In genomic region chr3:73432723-73433032, GRCh38 we compare ENCODE assay signal across 16 cellular contexts.
DNase-seq lines count a peak whose midpoint lies in the region; ATAC-seq and TF ChIP-seq lines count a peak whose summit lies in the region.
"Had no signal": no experiment of that assay in that cellular context is flagged by ENCODE, and none has a peak within 500 bp of the region (broad histone marks: within the 10 kb centered on the region; RNA-seq: fewer than 3 reads in every experiment).

No MANE protein-coding gene starts in this region.

- no peaks in the 10 kb centered on the region for H3K4me1 Mint-ChIP-seq in CD4-positive, alpha-beta T cell (ENCODE audit: low read depth)
- H3K4me1 Mint-ChIP-seq in endothelial cell (ENCODE audit: unreplicated experiment): peaks cover 4% of the 10 kb centered on the region

- no peaks in the 10 kb centered on the region for H3K9me3 ChIP-seq in CD4-positive, alpha-beta T cell (ENCODE audit: control insufficient read depth, low read length)
- H3K9me3 ChIP-seq in PC-9 (ENCODE audit: insufficient read depth, low read depth) (no peaks in the 10 kb centered on the region), sigmoid colon (no peaks in the 10 kb centered on the region)
- H3K9me3 ChIP-seq: heart left ventricle, neutrophil, SK-N-SH had no signal

- peaks cover 18% of the 10 kb centered on the region for H3K27me3 Mint-ChIP-seq in CD4-positive, alpha-beta T cell
- no peaks in the 10 kb centered on the region for H3K27me3 Mint-ChIP-seq in endothelial cell (ENCODE audit: unreplicated experiment)

- no peak for ATAC-seq in CD4-positive, alpha-beta T cell (ENCODE audit: poor library complexity)
- ATAC-seq in HG03039 (IDR thresholded peaks at IDR 0.05; ENCODE audit: unreplicated experiment): no peak

- CTCF ChIA-PET in CD4-positive, alpha-beta T cell (lab: Charles Lee): no interaction called here
- CTCF ChIA-PET in PC-9 (lab: Charles Lee): no interaction called here

- no peaks in the 10 kb centered on the region for H3K27me3 ChIP-seq in CD4-positive, alpha-beta T cell (ENCODE audit: control insufficient read depth, insufficient read depth, low read length)
- H3K27me3 ChIP-seq in PC-9 (ENCODE audit: insufficient read depth, low read depth) (no peaks in the 10 kb centered on the region), sigmoid colon (no peaks in the 10 kb centered on the region)
- H3K27me3 ChIP-seq: heart left ventricle had no signal

- H3K4me3 Mint-ChIP-seq in CD4-positive, alpha-beta T cell: no peak overlapping the region
- no peak overlapping the region for H3K4me3 Mint-ChIP-seq in endothelial cell (ENCODE audit: unreplicated experiment)
- H3K4me3 Mint-ChIP-seq: activated CD4-positive, alpha-beta memory T cell treated with anti-CD3 and anti-CD28 coated beads for 36 hours had no signal

- H3K9me3 Mint-ChIP-seq in CD4-positive, alpha-beta T cell: no peaks in the 10 kb centered on the region
- H3K9me3 Mint-ChIP-seq in endothelial cell (ENCODE audit: unreplicated experiment): no peaks in the 10 kb centered on the region
- H3K9me3 Mint-ChIP-seq: activated CD4-positive, alpha-beta memory T cell treated with anti-CD3 and anti-CD28 coated beads for 36 hours; activated naive CD4-positive, alpha-beta T cell treated with anti-CD3 and anti-CD28 coated beads, Interleukin-2, amount 50 U/mL, for 72 hours; activated T-helper 2 cell treated with anti-CD3 and anti-CD28 coated beads, Interferon-gamma antibody, Interleukin-2, Interleukin-4, amounts not matched to agents 10 μg/mL and 5 μg/mL and 100 μg/mL, durations not matched to agents 14 hours and 24 hours and 36 hours had no signal

- no peaks in the 10 kb centered on the region for H3F3A ChIP-seq in PC-9 (ENCODE audit: insufficient read depth, low read depth)

- no TSS peak for BruUV-seq in PC-9 (replicated peaks; lab: Mats Ljungman, UMichigan)

- no peak for TF ChIP-seq EP300 in sigmoid colon (IDR thresholded peaks at IDR 0.05)

- no peak for DNase-seq in CD4-positive, alpha-beta T cell
- DNase-seq in PC-9 (no peak), endothelial cell (ENCODE audit: low spot score) (no peak), sigmoid colon (no peak), epidermal melanocyte (ENCODE audit: insufficient read length, low spot score) (no peak), SKM-1 treated with dmso at 0.1 percent for 144 hours (lab: John Stamatoyannopoulos, UW; ENCODE audit: unreplicated experiment) (no peak), NCI-H1436 treated with DMSO at 0.1 percent for 48 hours (lab: John Stamatoyannopoulos, UW) (no peak)
- DNase-seq: activated CD4-positive, alpha-beta memory T cell treated with anti-CD3 and anti-CD28 coated beads for 36 hours; heart left ventricle; kidney glomerular epithelial cell; T1000 had no signal

- TF ChIP-seq CTCF in CD4-positive, alpha-beta T cell (IDR thresholded peaks at IDR 0.05): peak; percentile 0
- TF ChIP-seq CTCF in PC-9 (conservative IDR thresholded peaks at IDR 0.05) (peak; percentile 31; the same call in 1 of the 2 replicates), endothelial cell (IDR thresholded peaks at IDR 0.05; ENCODE audit: unreplicated experiment) (peak; percentile 16), sigmoid colon (IDR thresholded peaks at IDR 0.05) (no peak)

- no peaks in the 10 kb centered on the region for H3K4me1 ChIP-seq in PC-9 (replicated peaks; ENCODE audit: insufficient read depth)
- H3K4me1 ChIP-seq in sigmoid colon: peaks cover 0 to 92% (median 68%) of the 10 kb centered on the region in 4 donors

- no peaks in the 10 kb centered on the region for H3K9me2 ChIP-seq in PC-9 (ENCODE audit: insufficient read depth)
- H3K9me2 ChIP-seq: SK-N-SH had no signal

- H4K20me1 ChIP-seq in PC-9 (ENCODE audit: insufficient read depth): no peaks in the 10 kb centered on the region

- H3K36me3 Mint-ChIP-seq in CD4-positive, alpha-beta T cell (ENCODE audit: low read depth): no peaks in the 10 kb centered on the region
- H3K36me3 Mint-ChIP-seq in endothelial cell (ENCODE audit: low read depth, unreplicated experiment): no peaks in the 10 kb centered on the region
- H3K36me3 Mint-ChIP-seq: activated CD4-positive, alpha-beta memory T cell treated with anti-CD3 and anti-CD28 coated beads for 36 hours; activated naive CD4-positive, alpha-beta T cell treated with anti-CD3 and anti-CD28 coated beads, Interleukin-2, amount 50 U/mL, for 72 hours had no signal

- no peaks in the 10 kb centered on the region for H3K79me2 ChIP-seq in PC-9 (ENCODE audit: low read depth)

- no peak for TF ChIP-seq POLR2A in sigmoid colon (IDR thresholded peaks at IDR 0.05)

- POLR2A ChIA-PET in CD4-positive, alpha-beta T cell (lab: Charles Lee): no interaction called here
- POLR2A ChIA-PET in PC-9 (lab: Charles Lee; ENCODE audit: unreplicated experiment): no interaction called here

- H2AFZ ChIP-seq in PC-9: no peak overlapping the region

- H3K4me2 ChIP-seq in PC-9: no peak overlapping the region
- H3K4me2 ChIP-seq: SK-N-SH had no signal

- no peak overlapping the region for H3K27ac Mint-ChIP-seq in CD4-positive, alpha-beta T cell
- no peak overlapping the region for H3K27ac Mint-ChIP-seq in endothelial cell (ENCODE audit: unreplicated experiment)
- H3K27ac Mint-ChIP-seq: activated CD4-positive, alpha-beta memory T cell treated with anti-CD3 and anti-CD28 coated beads for 36 hours; activated naive CD4-positive, alpha-beta T cell treated with anti-CD3 and anti-CD28 coated beads, Interleukin-2, amount 50 U/mL, for 72 hours; activated T-helper 2 cell treated with anti-CD3 and anti-CD28 coated beads, Interferon-gamma antibody, Interleukin-2, Interleukin-4, amounts not matched to agents 10 μg/mL and 5 μg/mL and 100 μg/mL, durations not matched to agents 14 hours and 24 hours and 36 hours had no signal

- H3K27ac ChIP-seq in CD4-positive, alpha-beta T cell (ENCODE audit: low read depth, low read length): no peak overlapping the region
- no peak overlapping the region for H3K27ac ChIP-seq in PC-9
- H3K27ac ChIP-seq in sigmoid colon: peak overlapping the region in 3 of 4 donors; percentile 61 to 81 (median 74)
- H3K27ac ChIP-seq: neutrophil had no signal

- intact Hi-C loops in CD4-positive, alpha-beta T cell (cut with DNase I, micrococcal nuclease): loop anchor here in 1 of 2 experiments (5.0 kb wide), 1 partner anchor 330 kb away; no protein-coding TSS in a partner anchor
- intact Hi-C loops in PC-9 (cut with micrococcal nuclease; ENCODE audit: unreplicated experiment) (loop anchor here (1.0 kb wide), 1 partner anchor 331 kb away; no protein-coding TSS in a partner anchor), sigmoid colon (cut with DNase I) (loop anchor here (1.0 kb wide), 1 partner anchor 331 kb away; no protein-coding TSS in a partner anchor)

- H3K4me3 ChIP-seq in PC-9 (no peak overlapping the region), sigmoid colon (peak overlapping the region in 3 of 4 donors; percentile 12 to 27 (median 18))
- H3K4me3 ChIP-seq: heart left ventricle had no signal

- 81 to 88% methylated on average over 1 of the region's 1 CpG for WGBS in sigmoid colon, 2 donors

- H3K36me3 ChIP-seq in PC-9 (ENCODE audit: low read depth) (no peaks in the 10 kb centered on the region), sigmoid colon (no peaks in the 10 kb centered on the region)
- H3K36me3 ChIP-seq: heart left ventricle, neutrophil had no signal

Comparison
In these comparisons a context has a peak if more than half of its experiments do, and no peak if none do; other contexts are left out.
1. H3K27ac ChIP-seq: peak in sigmoid colon (3 of 4); none in CD4-positive, alpha-beta T cell (single experiment) and PC-9 (single experiment).
2. CTCF ChIP-seq: peak in CD4-positive, alpha-beta T cell (single experiment), PC-9 (single experiment) and endothelial cell (single experiment); none in sigmoid colon (0 of 4).